Comparison of ENCODE assay signal across 13 cellular contexts in genomic region chr19:54169149-54169731, GRCh38. TPM values are rescaled to one million over a fixed set of nuclear protein-coding genes. Genes with fewer than 3 reads are reported as not detected.
"Had no signal": no experiment of that assay in that cellular context is flagged by ENCODE, and none has a peak within 500 bp of the region (broad histone marks: within the 10 kb centered on the region; RNA-seq: fewer than 3 reads in every experiment).

No MANE protein-coding gene starts in this region.

- H3K4me3 Mint-ChIP-seq: activated B cell treated with CpG ODN at 0.5 μM for 24 hours; activated naive CD8-positive, alpha-beta T cell treated with anti-CD3 and anti-CD28 coated beads for 36 hours; T-helper 1 cell treated with Interleukin-12 subunit alpha and Interleukin-12 subunit beta and Interleukin-4 antibody, amounts not matched to agents 30 μg/mL and 1 μg/mL, for 36 hours; T-helper 2 cell treated with Interferon-gamma antibody and Interleukin-4, amounts not matched to agents 5 μg/mL and 100 μg/mL, for 36 hours had no signal

- H3K27me3 ChIP-seq: brain microvascular endothelial cell, SJSA1 had no signal

- H3K9me3 Mint-ChIP-seq: activated B cell treated with CpG ODN at 0.5 μM for 24 hours; activated CD4-positive, alpha-beta memory T cell treated with anti-CD3 and anti-CD28 coated beads for 36 hours; activated naive CD8-positive, alpha-beta T cell treated with anti-CD3 and anti-CD28 coated beads for 36 hours; activated T-helper 17 cell treated with anti-CD3 and anti-CD28 coated beads, Interleukin-2, amount 50 U/mL, for 72 hours; T-helper 1 cell treated with Interleukin-12 subunit alpha and Interleukin-12 subunit beta and Interleukin-4 antibody, amounts not matched to agents 30 μg/mL and 1 μg/mL, for 36 hours; T-helper 2 cell treated with Interferon-gamma antibody and Interleukin-4, amounts not matched to agents 5 μg/mL and 100 μg/mL, for 36 hours had no signal

- H3K4me3 ChIP-seq: MG63, PC-9, SJSA1 had no signal

- H3K36me3 Mint-ChIP-seq: activated CD4-positive, alpha-beta memory T cell treated with anti-CD3 and anti-CD28 coated beads for 36 hours; activated naive CD8-positive, alpha-beta T cell treated with anti-CD3 and anti-CD28 coated beads for 36 hours had no signal

- DNase-seq: NCI-H2081 treated with DMSO at 0.1 percent for 48 hours had no signal

- H3K9me3 ChIP-seq: SJSA1, SK-N-SH had no signal

- H3K27ac ChIP-seq: brain microvascular endothelial cell, PC-9, SJSA1 had no signal

- H3K27me3 Mint-ChIP-seq: activated CD4-positive, alpha-beta memory T cell treated with anti-CD3 and anti-CD28 coated beads for 36 hours; activated T-helper 17 cell treated with anti-CD3 and anti-CD28 coated beads, Interleukin-2, amount 50 U/mL, for 72 hours had no signal

- H3K27ac Mint-ChIP-seq: activated B cell treated with CpG ODN at 0.5 μM for 24 hours; activated CD4-positive, alpha-beta memory T cell treated with anti-CD3 and anti-CD28 coated beads for 36 hours; activated naive CD8-positive, alpha-beta T cell treated with anti-CD3 and anti-CD28 coated beads for 36 hours; activated T-helper 17 cell treated with anti-CD3 and anti-CD28 coated beads, Interleukin-2, amount 50 U/mL, for 72 hours; T-helper 1 cell treated with Interleukin-12 subunit alpha and Interleukin-12 subunit beta and Interleukin-4 antibody, amounts not matched to agents 30 μg/mL and 1 μg/mL, for 36 hours; T-helper 2 cell treated with Interferon-gamma antibody and Interleukin-4, amounts not matched to agents 5 μg/mL and 100 μg/mL, for 36 hours had no signal

RNA-seq across cellular contexts. Expression of gene TMC4, which starts 3.7 kb away (rescaled TPM):
- total RNA-seq: activated B cell treated with CpG ODN at 0.5 μM for 24 hours; activated naive CD8-positive, alpha-beta T cell treated with anti-CD3 and anti-CD28 coated beads for 36 hours; OCI-LY7 had no signal
